In genomic region chr3:154745925-154746324, GRCh38 we compare ENCODE assay signal across 19 cellular contexts.
A peak's percentile ranks its signal among the peaks of the same experiment; 100 is the strongest.
DNase-seq lines count a peak whose midpoint lies in the region; ATAC-seq and TF ChIP-seq lines count a peak whose summit lies in the region.
"Had no signal": no experiment of that assay in that cellular context is flagged by ENCODE, and none has a peak within 500 bp of the region (broad histone marks: within the 10 kb centered on the region; RNA-seq: fewer than 3 reads in every experiment).

No MANE protein-coding gene starts in this region.

- H3K4me2 ChIP-seq in PC-9, result no peak overlapping the region

- peak; percentile 33; the same call in 1 of the 2 replicates for TF ChIP-seq CTCF in PC-9 (conservative IDR thresholded peaks at IDR 0.05)
- TF ChIP-seq CTCF in foreskin keratinocyte (conservative IDR thresholded peaks at IDR 0.05), result peak; percentile 50

- H2AFZ ChIP-seq in PC-9, result no peak overlapping the region

- no peaks in the 10 kb centered on the region for H3K9me2 ChIP-seq in PC-9 (ENCODE audit: insufficient read depth)

- no peaks in the 10 kb centered on the region for H3F3A ChIP-seq in PC-9 (ENCODE audit: insufficient read depth, low read depth)

- H3K9me3 ChIP-seq in HAP-1 (no peaks in the 10 kb centered on the region), PC-9 (ENCODE audit: insufficient read depth, low read depth) (no peaks in the 10 kb centered on the region)

- intact Hi-C loops in PC-9 (cut with micrococcal nuclease; ENCODE audit: unreplicated experiment), result loop anchor here (5.0 kb wide), 1 partner anchor 409 kb away; no protein-coding TSS in a partner anchor

- H3K79me2 ChIP-seq in PC-9 (ENCODE audit: low read depth), result no peaks in the 10 kb centered on the region

- no peaks in the 10 kb centered on the region for H3K4me1 ChIP-seq in HAP-1
- no peaks in the 10 kb centered on the region for H3K4me1 ChIP-seq in PC-9 (replicated peaks; ENCODE audit: insufficient read depth)
- H3K4me1 ChIP-seq in foreskin keratinocyte, result no peaks in the 10 kb centered on the region
- H3K4me1 ChIP-seq: tibial artery had no signal

- no peaks in the 10 kb centered on the region for H4K20me1 ChIP-seq in PC-9 (ENCODE audit: insufficient read depth)

- POLR2A ChIA-PET in PC-9 (lab: Charles Lee; ENCODE audit: unreplicated experiment), result no interaction called here

- H3K4me3 ChIP-seq in HAP-1, result no peak overlapping the region
- no peak overlapping the region for H3K4me3 ChIP-seq in PC-9
- H3K4me3 ChIP-seq: tibial artery had no signal

- DNase-seq in DMS53 (lab: John Stamatoyannopoulos, UW) (peak; percentile 33), DMS53 treated with DMSO at 0.1 percent for 48 hours (lab: John Stamatoyannopoulos, UW; ENCODE audit: unreplicated experiment) (no peak), HAP-1 (ENCODE audit: low spot score in 2 of 2) (peak; percentile 13 to 36), PC-9 (no peak), foreskin keratinocyte (no peak), hippocampal formation (lab: John Stamatoyannopoulos, UW) (no peak), SKM-1 (lab: John Stamatoyannopoulos, UW; ENCODE audit: unreplicated experiment) (no peak)
- DNase-seq in stimulated activated CD4-positive, alpha-beta T cell treated with anti-CD3 and anti-CD28 coated beads, Interleukin-4, amount 100 ng/mL, for 24 hours, result no peak
- DNase-seq: activated CD4-positive, alpha-beta T cell treated with anti-CD3 and anti-CD28 coated beads for 48 hours; activated CD8-positive, alpha-beta memory T cell treated with anti-CD3 and anti-CD28 coated beads, Interleukin-2, amount 50 U/mL, for 48 hours; activated naive CD4-positive, alpha-beta T cell treated with anti-CD3 and anti-CD28 coated beads for 36 hours; CD4-positive, alpha-beta memory T cell; EL; foreskin melanocyte; left cardiac atrium; MV-4-11; stimulated activated naive B cell treated with anti-CD40 and anti-IgM and Interleukin-4, amounts not matched to agents 10 μg/mL and 1 μg/mL and 100 μg/mL, for 72 hours; T1000; tibial artery had no signal

- H3K27me3 ChIP-seq in HAP-1 (ENCODE audit: low read depth), result no peaks in the 10 kb centered on the region
- H3K27me3 ChIP-seq in PC-9 (ENCODE audit: insufficient read depth, low read depth), result no peaks in the 10 kb centered on the region
- peaks cover 2% of the 10 kb centered on the region for H3K27me3 ChIP-seq in foreskin keratinocyte

- in situ Hi-C loops in HAP-1 (cut with MboI; ENCODE audit: low sequenced_read_pairs), result loop anchor here (25.0 kb wide), 1 partner anchor 409 kb away; no protein-coding TSS in a partner anchor

- H3K27ac ChIP-seq in PC-9, result no peak overlapping the region
- H3K27ac ChIP-seq in foreskin keratinocyte, result no peak overlapping the region
- H3K27ac ChIP-seq: tibial artery had no signal

- CTCF ChIA-PET in PC-9 (lab: Charles Lee), result no interaction called here

- peak; percentile 27 for ATAC-seq in foreskin keratinocyte
- ATAC-seq: left cardiac atrium; stimulated activated naive B cell treated with anti-CD40 and anti-IgM and Interleukin-4, amounts not matched to agents 10 μg/mL and 1 μg/mL and 100 μg/mL, for 72 hours had no signal

- H3K36me3 ChIP-seq in HAP-1 (replicated peaks) (no peaks in the 10 kb centered on the region), PC-9 (ENCODE audit: low read depth) (no peaks in the 10 kb centered on the region)
- H3K36me3 ChIP-seq: tibial artery had no signal

- BruUV-seq in PC-9 (replicated peaks; lab: Mats Ljungman, UMichigan), result no TSS peak

Comparison
In these comparisons a context has a peak if more than half of its experiments do, and no peak if none do; other contexts are left out.
1. DNase-seq: peak in DMS53 (single experiment) and HAP-1 (2 of 2); none in DMS53 treated with DMSO at 0.1 percent for 48 hours (single experiment), PC-9 (0 of 2), foreskin keratinocyte (0 of 2), hippocampal formation (0 of 2), SKM-1 (single experiment) and stimulated activated CD4-positive, alpha-beta T cell treated with anti-CD3 and anti-CD28 coated beads, Interleukin-4, amount 100 ng/mL, for 24 hours (single experiment).